Comparison of ENCODE assay signal across 26 cellular contexts in the genomic region with DNA sequence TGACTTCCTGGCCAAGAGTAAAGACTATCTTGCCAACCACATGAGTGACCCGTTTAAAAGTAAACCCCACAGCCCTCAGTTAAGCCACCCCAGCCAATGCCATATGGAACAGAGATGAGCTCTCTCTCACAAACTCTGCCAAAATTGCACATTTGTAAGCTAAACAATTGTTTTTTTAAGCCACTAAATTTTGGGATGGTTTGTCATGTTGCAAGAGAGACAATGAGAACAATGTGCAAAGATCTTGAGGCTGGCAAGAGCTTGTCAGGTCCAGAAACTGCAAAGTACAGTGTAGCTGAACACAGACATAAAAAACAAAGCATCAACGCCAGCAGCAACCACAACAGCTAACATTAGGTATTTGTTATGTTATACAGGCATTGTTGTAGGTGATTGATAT. TPM values are rescaled to one million over a fixed set of nuclear protein-coding genes. Genes with fewer than 3 reads are reported as not detected.
DNase-seq lines count a peak whose midpoint lies in the region; ATAC-seq and TF ChIP-seq lines count a peak whose summit lies in the region.
"Had no signal": no experiment of that assay in that cellular context is flagged by ENCODE, and none has a peak within 500 bp of the region (broad histone marks: within the 10 kb centered on the region; RNA-seq: fewer than 3 reads in every experiment).

No MANE protein-coding gene starts in this region.

- H3K27ac ChIP-seq in right atrium auricular region = peak overlapping the region in 1 of 2 donors; percentile 83
- H3K27ac ChIP-seq in GM23338 (ENCODE audit: low read depth) = no peak overlapping the region
- H3K27ac ChIP-seq in gastrocnemius medialis = peak overlapping the region in 3 of 4 donors; percentile 56 to 71 (median 69)
- H3K27ac ChIP-seq in CD8-positive, alpha-beta T cell (ENCODE audit: low read depth, low read length) = no peak overlapping the region
- H3K27ac ChIP-seq: 22Rv1, RWPE1 had no signal

- peak overlapping the region; percentile 17; the same call in 1 of the 2 replicates for H3K27ac Mint-ChIP-seq in GM23338
- no peak overlapping the region for H3K27ac Mint-ChIP-seq in CD8-positive, alpha-beta T cell
- H3K27ac Mint-ChIP-seq: CD14-positive monocyte had no signal

- H3K9me2 ChIP-seq in GM23338 (ENCODE audit: insufficient read depth) = no peaks in the 10 kb centered on the region

- peaks cover 4% of the 10 kb centered on the region; the same call in 2 of the 3 replicates for H3K36me3 Mint-ChIP-seq in GM23338 (ENCODE audit: low read depth)
- no peaks in the 10 kb centered on the region for H3K36me3 Mint-ChIP-seq in CD8-positive, alpha-beta T cell
- H3K36me3 Mint-ChIP-seq: CD14-positive monocyte had no signal

- H2AFZ ChIP-seq in GM23338 = no peak overlapping the region

- H3K79me2 ChIP-seq in GM23338 (replicated peaks; ENCODE audit: insufficient read depth) = peaks cover 100% of the 10 kb centered on the region

- H3K4me3 ChIP-seq in right atrium auricular region (no peak overlapping the region), GM23338 (no peak overlapping the region), gastrocnemius medialis (no peak overlapping the region)
- no peak overlapping the region for H3K4me3 ChIP-seq in CD8-positive, alpha-beta T cell (ENCODE audit: low read depth, low read length)
- H3K4me3 ChIP-seq: K562 had no signal

- H3K4me2 ChIP-seq in GM23338 = no peak overlapping the region

- peaks cover 5% of the 10 kb centered on the region for H4K20me1 ChIP-seq in GM23338 (replicated peaks; ENCODE audit: insufficient read depth)

- H3K4me1 Mint-ChIP-seq in GM23338 = peaks cover 17% of the 10 kb centered on the region
- H3K4me1 Mint-ChIP-seq in CD8-positive, alpha-beta T cell (ENCODE audit: low read depth) = no peaks in the 10 kb centered on the region
- H3K4me1 Mint-ChIP-seq: CD14-positive monocyte had no signal

- CTCF ChIA-PET in CD8-positive, alpha-beta T cell (lab: Charles Lee) = no interaction called here

- in situ Hi-C loops in gastrocnemius medialis (cut with MboI; ENCODE audit: low sequenced_read_pairs in 4 of 4) = no loop called here

- TF ChIP-seq CTCF in right atrium auricular region (IDR thresholded peaks at IDR 0.05) (no peak), GM23338 (conservative IDR thresholded peaks at IDR 0.05; ENCODE audit: low read depth in 2 of 2) (no peak), gastrocnemius medialis (IDR thresholded peaks at IDR 0.05 in 4 of 5, conservative IDR thresholded peaks at IDR 0.05 in 1 of 5) (no peak)
- TF ChIP-seq CTCF in CD8-positive, alpha-beta T cell (IDR thresholded peaks at IDR 0.05) = no peak

- no peaks in the 10 kb centered on the region for H3K27me3 ChIP-seq in right atrium auricular region
- H3K27me3 ChIP-seq in GM23338 (ENCODE audit: insufficient read depth) = no peaks in the 10 kb centered on the region
- no peaks in the 10 kb centered on the region for H3K27me3 ChIP-seq in gastrocnemius medialis
- H3K27me3 ChIP-seq in CD8-positive, alpha-beta T cell (ENCODE audit: insufficient read depth, low read length) = no peaks in the 10 kb centered on the region

- peak; percentile 18 for ATAC-seq in Right ventricle myocardium inferior
- ATAC-seq in GM23338 = no peak
- ATAC-seq in gastrocnemius medialis = no peak
- ATAC-seq in CD8-positive, alpha-beta T cell = no peak
- ATAC-seq: K562, Panc1 had no signal

- H3K27me3 Mint-ChIP-seq in GM23338 (ENCODE audit: insufficient read depth, low read depth, poor library complexity) = no peaks in the 10 kb centered on the region
- peaks cover 2% of the 10 kb centered on the region for H3K27me3 Mint-ChIP-seq in CD8-positive, alpha-beta T cell (ENCODE audit: low read depth)

- H3K4me1 ChIP-seq in right atrium auricular region (no peaks in the 10 kb centered on the region), GM23338 (ENCODE audit: insufficient read depth) (peaks cover 11% of the 10 kb centered on the region), gastrocnemius medialis (peaks cover 42 to 43% of the 10 kb centered on the region in 2 donors)
- H3K4me1 ChIP-seq in CD8-positive, alpha-beta T cell (ENCODE audit: insufficient read depth, low read length) = no peaks in the 10 kb centered on the region
- H3K4me1 ChIP-seq: BE2C had no signal

- intact Hi-C loops in Right ventricle myocardium inferior (cut with DNase I) = no loop called here
- intact Hi-C loops in gastrocnemius medialis (cut with DNase I; ENCODE audit: low total_unique reads) = loop anchor here (10.0 kb wide), 1 partner anchor 581 kb away; no protein-coding TSS in a partner anchor
- intact Hi-C loops in CD8-positive, alpha-beta T cell (cut with DNase I, micrococcal nuclease) = no loop called here

- POLR2A ChIA-PET in CD8-positive, alpha-beta T cell (lab: Charles Lee) = no interaction called here

- H3F3A ChIP-seq in GM23338 (replicated peaks; ENCODE audit: low read depth) = no peaks in the 10 kb centered on the region

- no peak for TF ChIP-seq POLR2A in gastrocnemius medialis (IDR thresholded peaks at IDR 0.05)

- H3K9me3 Mint-ChIP-seq in GM23338 = no peaks in the 10 kb centered on the region
- no peaks in the 10 kb centered on the region for H3K9me3 Mint-ChIP-seq in CD8-positive, alpha-beta T cell

- no peaks in the 10 kb centered on the region for H3K9me3 ChIP-seq in right atrium auricular region
- no peaks in the 10 kb centered on the region for H3K9me3 ChIP-seq in gastrocnemius medialis
- no peaks in the 10 kb centered on the region for H3K9me3 ChIP-seq in CD8-positive, alpha-beta T cell (ENCODE audit: low read length)
- H3K9me3 ChIP-seq: BE2C had no signal

- no peaks in the 10 kb centered on the region for H3K36me3 ChIP-seq in right atrium auricular region
- no peaks in the 10 kb centered on the region for H3K36me3 ChIP-seq in GM23338 (ENCODE audit: insufficient read depth)
- no peaks in the 10 kb centered on the region for H3K36me3 ChIP-seq in gastrocnemius medialis
- H3K36me3 ChIP-seq in CD8-positive, alpha-beta T cell (ENCODE audit: insufficient read depth, low read length) = no peaks in the 10 kb centered on the region
- H3K36me3 ChIP-seq: BE2C had no signal

- no peak overlapping the region for H3K4me3 Mint-ChIP-seq in GM23338
- no peak overlapping the region for H3K4me3 Mint-ChIP-seq in CD8-positive, alpha-beta T cell
- H3K4me3 Mint-ChIP-seq: CD14-positive monocyte had no signal

- no peak for DNase-seq in Right ventricle myocardium inferior (ENCODE audit: missing footprints)
- no peak for DNase-seq in right atrium auricular region (ENCODE audit: low spot score)
- DNase-seq in GM23338 (ENCODE audit: low spot score) = no peak
- DNase-seq in fibroblast of peridontal ligament (ENCODE audit: extremely low read depth) = peak; percentile 18
- no peak for DNase-seq in gastrocnemius medialis
- DNase-seq in CD8-positive, alpha-beta T cell = no peak
- no peak for DNase-seq in hypothalamus (lab: John Stamatoyannopoulos, UW)
- DNase-seq: BE2C, Calu3, DMS79 treated with DMSO at 0.1 percent for 48 hours, GF-D8, Kasumi-1, NCI-H1092 treated with DMSO at 0.1 percent for 48 hours, NCI-H1436, NCI-H187, NCI-H2081 treated with DMSO at 0.1 percent for 48 hours, NCI-H2171, NCI-H226, NCI-H510A, NCI-H69, SIG-M5 had no signal

TF ChIP-seq in GM23338, 12 proteins besides CTCF, POLR2A, EP300 and RAD21:
- TF ChIP-seq ZNF331 (CRISPR knock-in tag; IDR thresholded peaks at IDR 0.05; ENCODE audit: low read depth) = no peak

RNA-seq across cellular contexts. Expression of a gene that starts 27.8 kb away (rescaled TPM):
- total RNA-seq in Right ventricle myocardium inferior = 51.6 TPM
- total RNA-seq in right atrium auricular region = 10 to 100 TPM; 30.1 to 31.4 TPM
- 45.1 and 46.3 TPM in 2 replicates for total RNA-seq in GM23338 (2014; rRNA removed; shearing (Covaris generic))
- 77.9 and 80.3 TPM in 2 replicates for polyA plus RNA-seq in GM23338 (2016; fragmentation: Nextera tagmentation; extraction: Ambion mirVana)
- 10 to 100 TPM; 23.5 to 51.0 (median 33.0) TPM for total RNA-seq in gastrocnemius medialis
- 1 to 10 TPM; 2.2 to 3.2 TPM for total RNA-seq in CD8-positive, alpha-beta T cell

Comparison
In these comparisons a context has a peak if more than half of its experiments do, and no peak if none do; other contexts are left out.
1. H3K27ac ChIP-seq: peak in gastrocnemius medialis (3 of 4); none in GM23338 (single experiment) and CD8-positive, alpha-beta T cell (single experiment).
2. RNA of a gene that starts 27.8 kb away (total RNA-seq): 51.6 TPM in Right ventricle myocardium inferior (single experiment), 45.1 to 46.3 TPM in GM23338, 23.5 to 51.0 TPM in gastrocnemius medialis and 30.1 to 31.4 TPM in right atrium auricular region; 2.2 to 3.2 TPM in CD8-positive, alpha-beta T cell; every median in the first group is over 4 times any median in the second.